24 cellular contexts compared by ENCODE assay signal in the genomic region with DNA sequence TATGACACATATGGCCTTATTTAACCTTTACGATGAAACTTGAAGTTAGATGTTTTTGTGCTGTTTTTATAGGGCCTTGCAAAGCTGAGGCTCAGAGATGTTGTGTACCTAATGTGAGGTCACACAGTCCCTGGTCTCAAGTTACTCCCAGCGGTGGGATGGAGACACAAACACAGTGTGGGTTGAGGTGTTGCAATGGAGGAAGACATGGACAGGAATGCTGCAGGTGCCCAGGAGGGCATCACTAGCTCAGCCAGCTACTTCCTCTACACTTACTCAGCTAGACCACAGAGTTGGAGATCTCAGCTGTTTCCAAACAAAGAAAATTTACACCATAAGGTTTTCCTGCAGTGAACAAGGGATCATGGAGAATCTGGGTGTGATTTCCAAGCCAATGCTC. TPM values are rescaled to one million over a fixed set of nuclear protein-coding genes. Genes with fewer than 3 reads are reported as not detected.
"Had no signal": no experiment of that assay in that cellular context is flagged by ENCODE, and none has a peak within 500 bp of the region (broad histone marks: within the 10 kb centered on the region; RNA-seq: fewer than 3 reads in every experiment).

No MANE protein-coding gene starts in this region.

- DNase-seq: activated CD4-positive, alpha-beta memory T cell treated with anti-CD3 and anti-CD28 coated beads, Interleukin-2, amount 10 ng/mL, durations not matched to agents 7 days and 5 days; activated CD4-positive, alpha-beta T cell treated with anti-CD3 and anti-CD28 coated beads, Interleukin-2, amount 50 U/mL, for 1 hour; activated CD4-positive, CD25-positive, alpha-beta regulatory T cell; activated gamma-delta T cell treated with Interleukin-2 at 50 U/mL for 16 hours; activated naive CD4-positive, alpha-beta T cell treated with anti-CD3 and anti-CD28 coated beads, Interleukin-2, amount 50 U/mL, for 16 hours; activated naive CD8-positive, alpha-beta T cell treated with anti-CD3 and anti-CD28 coated beads, Interleukin-2, amount 10 ng/mL, durations not matched to agents 7 days and 5 days; activated T-cell treated with anti-CD3 and anti-CD28 coated beads, Interleukin-2, amount 50 U/mL, for 72 hours; adrenal gland; anterior cingulate cortex; MG63; NCI-H1436; NCI-H1694 treated with DMSO at 0.1 percent for 48 hours; NCI-H2029 treated with DMSO at 0.1 percent for 48 hours; T-cell; T-helper 2 cell; T1000 had no signal

- H3K4me3 ChIP-seq: adrenal gland, MG63, SK-N-MC had no signal

- H3K9me3 ChIP-seq: adrenal gland, MG63 had no signal

- H3K4me1 ChIP-seq: adrenal gland had no signal

- H3K27ac ChIP-seq: adrenal gland, SK-N-MC, VCaP had no signal

- ATAC-seq: activated T-cell treated with anti-CD3 and anti-CD28 coated beads, Interleukin-2, amount 50 U/mL, for 72 hours; Right ventricle myocardium inferior; T-cell had no signal

- H3K36me3 ChIP-seq: adrenal gland, MG63 had no signal

RNA-seq across cellular contexts. Expression of gene LHX5, which starts 15.5 kb away (rescaled TPM):
- total RNA-seq: activated CD4-positive, alpha-beta memory T cell treated with anti-CD3 and anti-CD28 coated beads, Interleukin-2, amount 10 ng/mL, durations not matched to agents 7 days and 5 days; activated CD8-positive, alpha-beta memory T cell treated with anti-CD3 and anti-CD28 coated beads for 36 hours; activated naive CD8-positive, alpha-beta T cell treated with anti-CD3 and anti-CD28 coated beads, Interleukin-2, amount 10 ng/mL, durations not matched to agents 7 days and 5 days; activated T-helper 2 cell treated with anti-CD3 and anti-CD28 coated beads, Interferon-gamma antibody, Interleukin-2, Interleukin-4, amounts not matched to agents 10 μg/mL and 5 μg/mL and 100 μg/mL, durations not matched to agents 14 hours and 24 hours and 36 hours; adrenal gland; cardiac septum; Right ventricle myocardium inferior; T-cell had no signal
- polyA plus RNA-seq: adrenal gland had no signal

RNA-seq across cellular contexts. Expression of gene SDSL, which starts 34.0 kb away (rescaled TPM):
- total RNA-seq: activated CD4-positive, alpha-beta memory T cell treated with anti-CD3 and anti-CD28 coated beads, Interleukin-2, amount 10 ng/mL, durations not matched to agents 7 days and 5 days; activated CD8-positive, alpha-beta memory T cell treated with anti-CD3 and anti-CD28 coated beads for 36 hours had no signal

RNA-seq across cellular contexts. Expression of gene SDS, which starts 52.5 kb away (rescaled TPM):
- total RNA-seq: activated CD4-positive, alpha-beta memory T cell treated with anti-CD3 and anti-CD28 coated beads, Interleukin-2, amount 10 ng/mL, durations not matched to agents 7 days and 5 days; activated CD8-positive, alpha-beta memory T cell treated with anti-CD3 and anti-CD28 coated beads for 36 hours; activated T-cell treated with anti-CD3 and anti-CD28 coated beads, Interleukin-2, amount 50 U/mL, for 72 hours; activated T-helper 2 cell treated with anti-CD3 and anti-CD28 coated beads, Interferon-gamma antibody, Interleukin-2, Interleukin-4, amounts not matched to agents 10 μg/mL and 5 μg/mL and 100 μg/mL, durations not matched to agents 14 hours and 24 hours and 36 hours; cerebellum; Right ventricle myocardium inferior; RPMI7951 had no signal
